Comparison of ENCODE assay signal across 11 cellular contexts in the genomic region with DNA sequence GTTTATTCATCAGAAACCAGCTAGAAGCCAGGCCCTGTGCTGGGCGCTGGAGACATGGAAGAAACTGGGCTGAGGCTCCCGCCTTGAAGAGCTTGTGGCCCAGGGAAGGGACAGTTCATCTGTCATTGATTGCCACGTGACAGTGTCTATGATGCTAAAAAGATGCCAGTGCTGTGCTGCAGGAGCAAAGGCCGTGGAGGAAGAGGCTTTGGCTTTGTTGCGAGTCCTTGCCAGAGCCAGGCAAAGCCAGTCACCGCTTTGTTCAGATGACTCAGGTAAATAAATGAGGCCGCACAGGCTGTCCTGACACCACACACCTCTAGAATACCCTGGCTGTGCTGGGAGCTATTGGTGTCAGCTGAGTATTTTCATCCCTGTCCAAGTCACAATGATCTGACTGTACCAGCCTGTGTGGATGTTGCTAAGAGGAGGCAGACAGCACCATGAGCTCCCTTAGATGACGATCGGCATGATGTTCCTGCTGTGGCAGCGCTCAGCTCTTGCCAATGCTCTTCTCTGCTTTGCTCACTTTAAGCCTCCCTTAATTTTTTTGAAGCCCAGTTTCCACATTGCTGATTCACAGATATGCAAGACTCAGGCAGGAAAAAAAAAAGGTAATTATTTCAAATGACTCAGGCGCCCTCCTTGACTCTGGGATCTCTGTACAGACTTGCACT.
DNase-seq lines count a peak whose midpoint lies in the region; ATAC-seq and TF ChIP-seq lines count a peak whose summit lies in the region.
"Had no signal": no experiment of that assay in that cellular context is flagged by ENCODE, and none has a peak within 500 bp of the region (broad histone marks: within the 10 kb centered on the region; RNA-seq: fewer than 3 reads in every experiment).

No MANE protein-coding gene starts in this region.

- H3K27ac ChIP-seq in SK-N-SH (ENCODE audit: low read depth in 2 of 2, low read length in 1 of 2), result peak overlapping the region in 1 of 2 experiments; percentile 33; a peak in 2 of 4 replicates

- H3K4me3 Mint-ChIP-seq in activated CD8-positive, alpha-beta memory T cell treated with anti-CD3 and anti-CD28 coated beads, Interleukin-2, amount 10 ng/mL, durations not matched to agents 7 days and 5 days, result no peak overlapping the region
- H3K4me3 Mint-ChIP-seq: activated B cell treated with CpG ODN at 0.5 μM for 24 hours, memory B cell had no signal

- no peak for TF ChIP-seq EP300 in SK-N-SH (IDR thresholded peaks at IDR 0.05; ENCODE audit: borderline replicate concordance in 1 of 2, low read depth in 1 of 2, low read length in 1 of 2)

- H3F3A ChIP-seq in SK-N-SH (replicated peaks; ENCODE audit: insufficient read depth), result peaks cover 7% of the 10 kb centered on the region

- H3K9me3 ChIP-seq in SK-N-SH, result no peaks in the 10 kb centered on the region

- TF ChIP-seq RAD21 in SK-N-SH (IDR thresholded peaks at IDR 0.05; ENCODE audit: low read length), result no peak

- H3K36me3 ChIP-seq in SK-N-SH (replicated peaks in 1 of 2; ENCODE audit: control insufficient read depth in 1 of 2, insufficient read depth in 2 of 2, low read length in 1 of 2), result no peaks in the 10 kb centered on the region

- H3K4me2 ChIP-seq in SK-N-SH, result peak overlapping the region; percentile 58; the same call in 1 of the 2 replicates

- no peaks in the 10 kb centered on the region for H3K9me2 ChIP-seq in SK-N-SH

- H3K4me3 ChIP-seq in SK-N-SH (ENCODE audit: low read depth in 2 of 2, low read length in 1 of 2), result no peak overlapping the region
- no peak overlapping the region for H3K4me3 ChIP-seq in fibroblast of pulmonary artery (replicated peaks; ENCODE audit: low read depth, low read length)
- no peak overlapping the region for H3K4me3 ChIP-seq in skeletal muscle cell (ENCODE audit: low read depth, low read length)

- 78% methylated on average over 8 of the region's 11 CpGs for WGBS in SK-N-SH (ENCODE audit: low lambda C conversion rate)

- peaks cover 41% of the 10 kb centered on the region for H3K4me1 Mint-ChIP-seq in activated CD8-positive, alpha-beta memory T cell treated with anti-CD3 and anti-CD28 coated beads, Interleukin-2, amount 10 ng/mL, durations not matched to agents 7 days and 5 days

- H3K79me2 ChIP-seq in SK-N-SH (ENCODE audit: insufficient read depth), result no peaks in the 10 kb centered on the region

- no peak overlapping the region for H3K27ac Mint-ChIP-seq in activated CD8-positive, alpha-beta memory T cell treated with anti-CD3 and anti-CD28 coated beads, Interleukin-2, amount 10 ng/mL, durations not matched to agents 7 days and 5 days
- H3K27ac Mint-ChIP-seq: memory B cell had no signal

- no peaks in the 10 kb centered on the region for H3K27me3 Mint-ChIP-seq in activated CD8-positive, alpha-beta memory T cell treated with anti-CD3 and anti-CD28 coated beads, Interleukin-2, amount 10 ng/mL, durations not matched to agents 7 days and 5 days
- H3K27me3 Mint-ChIP-seq: activated B cell treated with CpG ODN at 0.5 μM for 24 hours, memory B cell had no signal

- TF ChIP-seq CTCF in SK-N-SH (IDR thresholded peaks at IDR 0.05) (no peak), fibroblast of pulmonary artery (IDR thresholded peaks at IDR 0.05; ENCODE audit: low read length, missing control alignments) (no peak)

- no peaks in the 10 kb centered on the region for H4K20me1 ChIP-seq in SK-N-SH (ENCODE audit: insufficient read depth)

- POLR2A ChIA-PET in SK-N-SH (lab: Yijun Ruan, JAX), result interaction anchor here (0.6 kb wide), 1 partner anchor 41 kb away, joined by 3 read pairs; no protein-coding TSS in a partner anchor

- ATAC-seq in activated CD8-positive, alpha-beta memory T cell treated with anti-CD3 and anti-CD28 coated beads, Interleukin-2, amount 10 ng/mL, durations not matched to agents 7 days and 5 days, result no peak

- H3K9ac ChIP-seq in SK-N-SH, result no peak overlapping the region; the same call in 1 of the 2 replicates

- H3K36me3 Mint-ChIP-seq in activated CD8-positive, alpha-beta memory T cell treated with anti-CD3 and anti-CD28 coated beads, Interleukin-2, amount 10 ng/mL, durations not matched to agents 7 days and 5 days, result no peaks in the 10 kb centered on the region
- H3K36me3 Mint-ChIP-seq: memory B cell had no signal

- H3K4me1 ChIP-seq in SK-N-SH (ENCODE audit: control insufficient read depth in 1 of 2, insufficient read depth in 2 of 2, low read depth in 1 of 2, low read length in 1 of 2), result peaks cover 13 to 33% of the 10 kb centered on the region in 2 experiments; a peak in 3 of 4 replicates

- DNase-seq in H4 (ENCODE audit: low spot score), result peak; percentile 51
- DNase-seq in SK-N-SH, result no peak
- DNase-seq in fibroblast of pulmonary artery (ENCODE audit: low read depth), result peak; percentile 40
- peak; percentile 83 for DNase-seq in skeletal muscle cell (ENCODE audit: low read depth)
- DNase-seq in hypothalamus (lab: John Stamatoyannopoulos, UW), result no peak
- no peak for DNase-seq in activated naive CD4-positive, alpha-beta T cell treated with Interleukin-2 at 50 U/mL for 16 hours
- DNase-seq in activated CD8-positive, alpha-beta memory T cell treated with anti-CD3 and anti-CD28 coated beads, Interleukin-2, amount 10 ng/mL, durations not matched to agents 7 days and 5 days, result no peak
- no peak for DNase-seq in activated CD4-positive, alpha-beta T cell treated with anti-CD3 and anti-CD28 coated beads, Interleukin-2, amount 50 U/mL, for 1 hour
- DNase-seq: NCI-H1436 had no signal

- CTCF ChIA-PET in SK-N-SH (lab: Yijun Ruan, JAX), result interaction anchor here (0.6 to 4.3 kb wide), 28 partner anchors 11 to 1088 kb away, joined by 3 to 74 read pairs (median 4); a partner anchor contains a TSS
- CTCF ChIA-PET in activated CD8-positive, alpha-beta memory T cell treated with anti-CD3 and anti-CD28 coated beads, Interleukin-2, amount 10 ng/mL, durations not matched to agents 7 days and 5 days (lab: Charles Lee), result interaction anchor here (0.7 to 19.2 kb wide), 23 partner anchors 9 to 933 kb away, joined by 3 to 332 read pairs (median 4); a partner anchor contains a TSS

- no peaks in the 10 kb centered on the region for H3K9me3 Mint-ChIP-seq in activated CD8-positive, alpha-beta memory T cell treated with anti-CD3 and anti-CD28 coated beads, Interleukin-2, amount 10 ng/mL, durations not matched to agents 7 days and 5 days (ENCODE audit: low read depth)
- H3K9me3 Mint-ChIP-seq: activated B cell treated with CpG ODN at 0.5 μM for 24 hours, memory B cell had no signal

- no peaks in the 10 kb centered on the region for H3K27me3 ChIP-seq in SK-N-SH (ENCODE audit: insufficient read depth)

- peak overlapping the region; percentile 64; the same call in 1 of the 2 replicates for H2AFZ ChIP-seq in SK-N-SH (ENCODE audit: low read depth)

TF ChIP-seq in SK-N-SH, 30 proteins besides CTCF, POLR2A, EP300 and RAD21:
- TF ChIP-seq YY1 (IDR thresholded peaks at IDR 0.05; ENCODE audit: low read depth) (no peak), FOSL2 (IDR thresholded peaks at IDR 0.05; ENCODE audit: borderline replicate concordance, low read depth) (peak; percentile 45; the same call in 1 of the 2 replicates)

Comparison
In these comparisons a context has a peak if more than half of its experiments do, and no peak if none do; other contexts are left out.
1. DNase-seq: peak in H4 (single experiment), fibroblast of pulmonary artery (single experiment) and skeletal muscle cell (single experiment); none in SK-N-SH (single experiment), hypothalamus (0 of 51), activated naive CD4-positive, alpha-beta T cell treated with Interleukin-2 at 50 U/mL for 16 hours (single experiment), activated CD8-positive, alpha-beta memory T cell treated with anti-CD3 and anti-CD28 coated beads, Interleukin-2, amount 10 ng/mL, durations not matched to agents 7 days and 5 days (single experiment) and activated CD4-positive, alpha-beta T cell treated with anti-CD3 and anti-CD28 coated beads, Interleukin-2, amount 50 U/mL, for 1 hour (single experiment).